10 cellular contexts compared by ENCODE assay signal in the genomic region with DNA sequence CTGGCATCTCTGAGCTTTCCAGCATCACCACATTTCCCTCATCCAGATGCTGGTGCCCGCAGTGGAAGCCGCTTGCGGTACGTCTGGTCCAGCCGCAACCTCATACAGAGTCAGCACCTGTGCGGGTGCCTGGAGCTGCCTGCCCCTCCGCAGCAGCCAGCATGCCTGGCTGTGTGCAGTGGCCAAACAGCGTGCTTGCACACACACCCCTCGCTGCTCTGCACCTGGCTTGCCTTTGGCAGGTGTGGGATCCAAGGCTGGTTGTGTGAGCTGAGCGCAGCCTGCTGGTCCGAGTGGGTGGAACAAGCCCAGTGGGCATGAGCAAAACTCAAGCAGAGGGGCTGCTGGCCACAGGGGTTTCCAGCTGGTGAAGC. TPM values are rescaled to one million over a fixed set of nuclear protein-coding genes. Genes with fewer than 3 reads are reported as not detected.
A peak's percentile ranks its signal among the peaks of the same experiment; 100 is the strongest.
DNase-seq lines count a peak whose midpoint lies in the region; ATAC-seq and TF ChIP-seq lines count a peak whose summit lies in the region.
"Had no signal": no experiment of that assay in that cellular context is flagged by ENCODE, and none has a peak within 500 bp of the region (broad histone marks: within the 10 kb centered on the region; RNA-seq: fewer than 3 reads in every experiment).

No MANE protein-coding gene starts in this region.

- no peaks in the 10 kb centered on the region for H3K79me2 ChIP-seq in H9 (ENCODE audit: insufficient read depth, low read length)
- H3K79me2 ChIP-seq in OCI-LY1 (ENCODE audit: insufficient read depth, low read length): peaks cover 11% of the 10 kb centered on the region; the same call in 1 of the 2 replicates

- H2BK15ac ChIP-seq in H9 (ENCODE audit: low read depth, low read length): no peak overlapping the region

- no peak overlapping the region for H2BK20ac ChIP-seq in H9 (ENCODE audit: low read depth, low read length, poor library complexity, severe bottlenecking)

- H3K27me3 Mint-ChIP-seq in H9 (ENCODE audit: low read depth): peaks cover 4% of the 10 kb centered on the region
- H3K27me3 Mint-ChIP-seq in activated T-helper 1 cell treated with anti-CD3 and anti-CD28 coated beads, Interleukin-12 subunit alpha, Interleukin-12 subunit beta, Interleukin-2, Interleukin-4 antibody, amounts not matched to agents 30 ng/mL and 10 ng/mL and 1 ng/mL, durations not matched to agents 14 hours and 24 hours and 36 hours (ENCODE audit: insufficient read depth): peaks cover 1% of the 10 kb centered on the region
- H3K27me3 Mint-ChIP-seq: dendritic cell treated with granulocyte-macrophage colony-stimulating factor and Interleukin-4, amounts not matched to agents 40 ng/mL and 50 ng/mL, for 4 days had no signal

- H3K4me3 Mint-ChIP-seq in H9: no peak overlapping the region
- no peak overlapping the region for H3K4me3 Mint-ChIP-seq in activated T-helper 1 cell treated with anti-CD3 and anti-CD28 coated beads, Interleukin-12 subunit alpha, Interleukin-12 subunit beta, Interleukin-2, Interleukin-4 antibody, amounts not matched to agents 30 ng/mL and 10 ng/mL and 1 ng/mL, durations not matched to agents 14 hours and 24 hours and 36 hours
- H3K4me3 Mint-ChIP-seq: dendritic cell treated with granulocyte-macrophage colony-stimulating factor and Interleukin-4, amounts not matched to agents 40 ng/mL and 50 ng/mL, for 4 days had no signal

- 0 out of 2 replicates have a peak, but pooled peaks cover 2% of the 10 kb centered on the region for H3K4me1 ChIP-seq in H9 (ENCODE audit: insufficient read depth, low read length)
- H3K4me1 ChIP-seq in OCI-LY1 (ENCODE audit: insufficient read depth, low read length, severe bottlenecking): peaks cover 33% of the 10 kb centered on the region
- peaks cover 6% of the 10 kb centered on the region for H3K4me1 ChIP-seq in ovary (ENCODE audit: insufficient read depth)

- H2BK12ac ChIP-seq in H9 (ENCODE audit: insufficient read length, low read depth, low read length): no peak overlapping the region

- H2BK5ac ChIP-seq in H9 (ENCODE audit: insufficient read length, low read length): no peak overlapping the region

- no peak for TF ChIP-seq EP300 in ovary (IDR thresholded peaks at IDR 0.05)

- H4K20me1 ChIP-seq in H9 (ENCODE audit: control insufficient read depth, insufficient read depth, insufficient read length) (no peaks in the 10 kb centered on the region), OCI-LY1 (ENCODE audit: insufficient read depth, low read length) (no peaks in the 10 kb centered on the region)

- no peak overlapping the region for H2BK120ac ChIP-seq in H9 (ENCODE audit: low read depth, low read length, poor library complexity, severe bottlenecking)

- no peak overlapping the region for H3K18ac ChIP-seq in H9 (ENCODE audit: insufficient read length, low read depth, low read length)

- peaks cover 5 to 12% of the 10 kb centered on the region in 2 experiments; a peak in 2 of 4 replicates for H3K4me1 Mint-ChIP-seq in H9
- H3K4me1 Mint-ChIP-seq in activated T-helper 1 cell treated with anti-CD3 and anti-CD28 coated beads, Interleukin-12 subunit alpha, Interleukin-12 subunit beta, Interleukin-2, Interleukin-4 antibody, amounts not matched to agents 30 ng/mL and 10 ng/mL and 1 ng/mL, durations not matched to agents 14 hours and 24 hours and 36 hours (ENCODE audit: low read depth): peaks cover 5% of the 10 kb centered on the region

- no peak overlapping the region for H2AK5ac ChIP-seq in H9 (ENCODE audit: insufficient read length, low read length)

- no peak overlapping the region for H4K8ac ChIP-seq in H9 (replicated peaks; ENCODE audit: insufficient read length, low read depth, low read length)

- no peaks in the 10 kb centered on the region for H3K27me3 ChIP-seq in H9 (ENCODE audit: insufficient read depth, low read length)
- H3K27me3 ChIP-seq in OCI-LY1 (ENCODE audit: insufficient read depth, low read length): no peaks in the 10 kb centered on the region
- H3K27me3 ChIP-seq in ovary: no peaks in the 10 kb centered on the region

- H3K56ac ChIP-seq in H9 (ENCODE audit: insufficient read length, low read depth, low read length): no peak overlapping the region

- H3K14ac ChIP-seq in H9 (ENCODE audit: insufficient read depth, low read length): no peak overlapping the region

- DNase-seq in AG09309 (ENCODE audit: low read depth) (no peak), H9 (peak; percentile 87), fibroblast of mammary gland (ENCODE audit: low read depth) (no peak), ovary (no peak)
- no peak for DNase-seq in activated T-helper 1 cell treated with anti-CD3 and anti-CD28 coated beads, Interleukin-12 subunit alpha, Interleukin-12 subunit beta, Interleukin-2, Interleukin-4 antibody, amounts not matched to agents 30 ng/mL and 10 ng/mL and 1 ng/mL, durations not matched to agents 14 hours and 24 hours and 36 hours (ENCODE audit: low spot score)
- DNase-seq in activated CD4-positive, alpha-beta T cell treated with anti-CD3 and anti-CD28 coated beads for 1 hour: no peak
- DNase-seq: stimulated activated naive CD4-positive, alpha-beta T cell treated with Interleukin-2 at 50 U/mL for 16 hours had no signal

- H3K27ac ChIP-seq in H9 (ENCODE audit: insufficient read length, low read depth, low read length) (no peak overlapping the region), OCI-LY1 (ENCODE audit: low read depth, low read length, poor library complexity, severe bottlenecking) (no peak overlapping the region), ovary (no peak overlapping the region)

- H4K5ac ChIP-seq in H9 (ENCODE audit: insufficient read length, low read depth, low read length): no peak overlapping the region

- WGBS in H9 (ENCODE audit: extremely low coverage, insufficient read length, low lambda C conversion rate): no CpG with 5 or more reads among the region's 11 CpGs
- 64 to 72% (median 72%) methylated on average over 11 of the region's 11 CpGs for WGBS in ovary, 3 donors

- H3F3A ChIP-seq in OCI-LY1 (ENCODE audit: insufficient read depth, low read length): no peaks in the 10 kb centered on the region

- peaks cover 0 to 6% (median 0%) of the 10 kb centered on the region in 3 experiments; a peak in 3 of 7 replicates for H3K36me3 Mint-ChIP-seq in H9 (ENCODE audit: insufficient read depth in 1 of 3, low read depth in 3 of 3)
- no peaks in the 10 kb centered on the region for H3K36me3 Mint-ChIP-seq in activated T-helper 1 cell treated with anti-CD3 and anti-CD28 coated beads, Interleukin-12 subunit alpha, Interleukin-12 subunit beta, Interleukin-2, Interleukin-4 antibody, amounts not matched to agents 30 ng/mL and 10 ng/mL and 1 ng/mL, durations not matched to agents 14 hours and 24 hours and 36 hours (ENCODE audit: low read depth)

- H3K4me2 ChIP-seq in H9 (ENCODE audit: insufficient read depth, insufficient read length, low read length): no peak overlapping the region
- H3K4me2 ChIP-seq in OCI-LY1 (ENCODE audit: low read length): peak overlapping the region; percentile 56

- TF ChIP-seq CTCF in AG09309 (IDR thresholded peaks at IDR 0.05; ENCODE audit: control insufficient read depth, insufficient read depth, low read depth, low read length, missing control alignments): peak; percentile 37
- TF ChIP-seq CTCF in H9 (conservative IDR thresholded peaks at IDR 0.05): peak; percentile 60
- peak; percentile 75 for TF ChIP-seq CTCF in OCI-LY1 (IDR thresholded peaks at IDR 0.05; ENCODE audit: low read length)
- TF ChIP-seq CTCF in fibroblast of mammary gland (conservative IDR thresholded peaks at IDR 0.05; ENCODE audit: control insufficient read depth, insufficient read depth, low read depth, low read length): peak; percentile 8
- TF ChIP-seq CTCF in ovary (IDR thresholded peaks at IDR 0.05): no peak

- H3K9me3 ChIP-seq in H9 (ENCODE audit: control insufficient read depth, low read depth, low read length) (no peaks in the 10 kb centered on the region), OCI-LY1 (ENCODE audit: low read length) (peaks cover 12% of the 10 kb centered on the region; the same call in 1 of the 2 replicates), ovary (no peaks in the 10 kb centered on the region)

- no peak overlapping the region for H3K23ac ChIP-seq in H9 (ENCODE audit: insufficient read length, low read depth, low read length)

- no peak overlapping the region for H3K4ac ChIP-seq in H9 (ENCODE audit: low read depth, low read length)

- H3T11ph ChIP-seq in H9 (ENCODE audit: low read length): no peak overlapping the region

- H3K79me1 ChIP-seq in H9 (ENCODE audit: insufficient read depth, low read depth, low read length, poor library complexity, severe bottlenecking): no peaks in the 10 kb centered on the region

- H3K36me3 ChIP-seq in OCI-LY1 (ENCODE audit: insufficient read depth, low read length) (peaks cover 3% of the 10 kb centered on the region; the same call in 1 of the 2 replicates), ovary (no peaks in the 10 kb centered on the region)

- no peak for ATAC-seq in GM21360 (IDR thresholded peaks at IDR 0.05; ENCODE audit: unreplicated experiment)

- intact Hi-C loops in ovary (cut with DNase I): no loop called here
- intact Hi-C loops in activated T-helper 1 cell treated with anti-CD3 and anti-CD28 coated beads, Interleukin-12 subunit alpha, Interleukin-12 subunit beta, Interleukin-2, Interleukin-4 antibody, amounts not matched to agents 30 ng/mL and 10 ng/mL and 1 ng/mL, durations not matched to agents 14 hours and 24 hours and 36 hours (cut with micrococcal nuclease): no loop called here

- no peaks in the 10 kb centered on the region for H3K9me2 ChIP-seq in OCI-LY1 (ENCODE audit: low read depth, low read length)

- H3K23me2 ChIP-seq in H9 (ENCODE audit: insufficient read length, low read depth, low read length, poor library complexity, severe bottlenecking): no peaks in the 10 kb centered on the region

- TF ChIP-seq POLR2A in ovary (IDR thresholded peaks at IDR 0.05): no peak

- peaks cover 5 to 11% of the 10 kb centered on the region in 2 experiments; a peak in 3 of 5 replicates for H3K9me3 Mint-ChIP-seq in H9
- H3K9me3 Mint-ChIP-seq in activated T-helper 1 cell treated with anti-CD3 and anti-CD28 coated beads, Interleukin-12 subunit alpha, Interleukin-12 subunit beta, Interleukin-2, Interleukin-4 antibody, amounts not matched to agents 30 ng/mL and 10 ng/mL and 1 ng/mL, durations not matched to agents 14 hours and 24 hours and 36 hours: no peaks in the 10 kb centered on the region
- H3K9me3 Mint-ChIP-seq: dendritic cell treated with granulocyte-macrophage colony-stimulating factor and Interleukin-4, amounts not matched to agents 40 ng/mL and 50 ng/mL, for 4 days had no signal

- no peak overlapping the region for H2AFZ ChIP-seq in H9 (ENCODE audit: low read length)
- no peak overlapping the region for H2AFZ ChIP-seq in OCI-LY1 (ENCODE audit: low read length)

- H3K9ac ChIP-seq in H9 (ENCODE audit: extremely low read depth, insufficient read length, low read length) (no peak overlapping the region), OCI-LY1 (ENCODE audit: low read length) (no peak overlapping the region)

- H3K27ac Mint-ChIP-seq in H9: no peak overlapping the region
- no peak overlapping the region for H3K27ac Mint-ChIP-seq in activated T-helper 1 cell treated with anti-CD3 and anti-CD28 coated beads, Interleukin-12 subunit alpha, Interleukin-12 subunit beta, Interleukin-2, Interleukin-4 antibody, amounts not matched to agents 30 ng/mL and 10 ng/mL and 1 ng/mL, durations not matched to agents 14 hours and 24 hours and 36 hours
- H3K27ac Mint-ChIP-seq: dendritic cell treated with granulocyte-macrophage colony-stimulating factor and Interleukin-4, amounts not matched to agents 40 ng/mL and 50 ng/mL, for 4 days had no signal

- H4K91ac ChIP-seq in H9 (ENCODE audit: insufficient read length, low read depth, low read length): no peak overlapping the region

- H3K4me3 ChIP-seq in AG09309 (ENCODE audit: control insufficient read depth, low read depth, low read length) (no peak overlapping the region), OCI-LY1 (ENCODE audit: low read depth, low read length, poor library complexity, severe bottlenecking) (peak overlapping the region; percentile 39), fibroblast of mammary gland (ENCODE audit: control insufficient read depth, low read depth, low read length) (no peak overlapping the region), ovary (no peak overlapping the region)

RNA-seq across cellular contexts. Expression of a gene that starts 3.1 kb away (rescaled TPM):
- 11.5 and 11.7 TPM in 2 replicates for total RNA-seq in H9 (2021)
- 10 to 100 TPM; 15.9 to 20.4 (median 19.3) TPM for total RNA-seq in ovary
- polyA plus RNA-seq in ovary: 10 to 100 TPM; 10.3 to 15.8 TPM
- total RNA-seq in activated T-helper 1 cell treated with anti-CD3 and anti-CD28 coated beads, Interleukin-12 subunit alpha, Interleukin-12 subunit beta, Interleukin-2, Interleukin-4 antibody, amounts not matched to agents 30 ng/mL and 10 ng/mL and 1 ng/mL, durations not matched to agents 14 hours and 24 hours and 36 hours: 9.4 and 9.6 TPM in 2 replicates

RNA-seq across cellular contexts. Expression of a gene that starts 32.9 kb away (rescaled TPM):
- total RNA-seq in H9 (2021) (26.9 and 31.1 TPM in 2 replicates), ovary (10 to 100 TPM; 20.5 to 29.9 (median 24.2) TPM)
- polyA plus RNA-seq in ovary: 10 to 100 TPM; 10.7 to 15.6 TPM
- 27.9 and 29.1 TPM in 2 replicates for total RNA-seq in activated T-helper 1 cell treated with anti-CD3 and anti-CD28 coated beads, Interleukin-12 subunit alpha, Interleukin-12 subunit beta, Interleukin-2, Interleukin-4 antibody, amounts not matched to agents 30 ng/mL and 10 ng/mL and 1 ng/mL, durations not matched to agents 14 hours and 24 hours and 36 hours

Comparison
In these comparisons a context has a peak if more than half of its experiments do, and no peak if none do; other contexts are left out.
1. CTCF ChIP-seq: peak in AG09309 (single experiment), H9 (single experiment), OCI-LY1 (single experiment) and fibroblast of mammary gland (single experiment); none in ovary (0 of 3).